8 cellular contexts compared by ENCODE assay signal in genomic region chr2:177164584-177165052, GRCh38. TPM values are rescaled to one million over a fixed set of nuclear protein-coding genes. Genes with fewer than 3 reads are reported as not detected.
DNase-seq lines count a peak whose midpoint lies in the region; ATAC-seq and TF ChIP-seq lines count a peak whose summit lies in the region.

No MANE protein-coding gene starts in this region.

- H3K4me3 ChIP-seq in coronary artery: peak overlapping the region; percentile 57
- H3K4me3 ChIP-seq in right lobe of liver: peak overlapping the region; percentile 14 to 43 (median 42)

- ATAC-seq in GM18907 (IDR thresholded peaks at IDR 0.05; ENCODE audit: unreplicated experiment) (peak; percentile 72), HG03280 (IDR thresholded peaks at IDR 0.05; ENCODE audit: unreplicated experiment) (peak; percentile 51), right lobe of liver (peak; percentile 85 to 92 (median 90))

- H3K4me1 ChIP-seq in right lobe of liver: peaks cover 0 to 16% (median 4%) of the 10 kb centered on the region in 4 donors

- no peak for TF ChIP-seq POLR2A in right lobe of liver (IDR thresholded peaks at IDR 0.05)

- H3K27ac ChIP-seq in coronary artery: peak overlapping the region; percentile 81 to 83
- peak overlapping the region; percentile 87 to 91 (median 88) for H3K27ac ChIP-seq in right lobe of liver

- under 1% methylated on average over 13 of the region's 13 CpGs for WGBS in right lobe of liver (ENCODE audit: insufficient coverage, low coverage, low lambda C conversion rate, missing lambda C conversion rate)

- TF ChIP-seq CTCF in coronary artery (IDR thresholded peaks at IDR 0.05) (peak; percentile 100), right lobe of liver (IDR thresholded peaks at IDR 0.05) (peak in 3 of 4 donors; percentile 99 to 100 (median 99))

- peak; percentile 75 for DNase-seq in AG08395 (ENCODE audit: low spot score)
- peak; percentile 97 for DNase-seq in NCI-H510A treated with DMSO at 0.1 percent for 48 hours (lab: John Stamatoyannopoulos, UW)
- peak; percentile 84 for DNase-seq in activated CD4-positive, alpha-beta T cell treated with anti-CD3 and anti-CD28 coated beads for 48 hours
- peak; percentile 86 for DNase-seq in coronary artery (ENCODE audit: low spot score)
- DNase-seq in right lobe of liver: peak; percentile 80 to 85 (median 80)
- peak; percentile 77 for DNase-seq in stimulated activated CD4-positive, alpha-beta T cell treated with anti-CD3 and anti-CD28 coated beads, Interleukin-4, amount 100 ng/mL, for 1 hour

- intact Hi-C loops in right lobe of liver (cut with DNase I): loop anchor here in 1 of 2 donors (5.0 to 10.0 kb wide), 2 partner anchors 100 to 168 kb away; partner anchors contain the start of gene NFE2L2

- H3K36me3 ChIP-seq in right lobe of liver: no peaks in the 10 kb centered on the region

- H3K9me3 ChIP-seq in right lobe of liver: no peaks in the 10 kb centered on the region

- no peaks in the 10 kb centered on the region for H3K27me3 ChIP-seq in right lobe of liver

RNA-seq across cellular contexts. Expression of gene HNRNPA3, which starts 48.0 kb away (rescaled TPM):
- total RNA-seq in right lobe of liver: 10 to 100 TPM; 22.4 to 70.4 (median 54.8) TPM

Comparison
In these comparisons a context has a peak if more than half of its experiments do, and no peak if none do; other contexts are left out.
1. Peak in every context shown above with its lines: DNase-seq, ATAC-seq, H3K4me3 ChIP-seq and H3K27ac ChIP-seq.